In genomic region chr9:97696025-97696822, GRCh38 we compare ENCODE assay signal across 8 cellular contexts. TPM values are rescaled to one million over a fixed set of nuclear protein-coding genes. Genes with fewer than 3 reads are reported as not detected.
A peak's percentile ranks its signal among the peaks of the same experiment; 100 is the strongest.
DNase-seq lines count a peak whose midpoint lies in the region; ATAC-seq and TF ChIP-seq lines count a peak whose summit lies in the region.

No MANE protein-coding gene starts in this region.

- no peaks in the 10 kb centered on the region for H3K79me1 ChIP-seq in H9 (ENCODE audit: insufficient read depth, low read depth, low read length, poor library complexity, severe bottlenecking)

- no peak overlapping the region for H3K18ac ChIP-seq in H9 (ENCODE audit: insufficient read length, low read depth, low read length)

- peaks cover 11% of the 10 kb centered on the region for H3K36me3 Mint-ChIP-seq in CD4-positive, CD25-positive, alpha-beta regulatory T cell
- H3K36me3 Mint-ChIP-seq in H9 (ENCODE audit: insufficient read depth in 1 of 3, low read depth in 3 of 3) (peaks cover 0 to 4% (median 0%) of the 10 kb centered on the region in 3 experiments; a peak in 2 of 7 replicates), progenitor cell of endocrine pancreas (ENCODE audit: insufficient read depth) (peaks cover 2% of the 10 kb centered on the region)

- H2BK120ac ChIP-seq in H9 (ENCODE audit: low read depth, low read length, poor library complexity, severe bottlenecking): no peak overlapping the region

- no peaks in the 10 kb centered on the region for H4K20me1 ChIP-seq in H9 (ENCODE audit: control insufficient read depth, insufficient read depth, insufficient read length)
- no peaks in the 10 kb centered on the region for H4K20me1 ChIP-seq in SU-DHL-6 (ENCODE audit: low read depth, low read length)

- peak overlapping the region; percentile 58 for H3K9ac ChIP-seq in H9 (ENCODE audit: extremely low read depth, insufficient read length, low read length)
- H3K9ac ChIP-seq in SU-DHL-6 (ENCODE audit: low read length): peak overlapping the region; percentile 80

- peaks cover 5% of the 10 kb centered on the region for H3K27me3 Mint-ChIP-seq in CD4-positive, CD25-positive, alpha-beta regulatory T cell
- H3K27me3 Mint-ChIP-seq in H9 (ENCODE audit: low read depth) (peaks cover 32% of the 10 kb centered on the region), progenitor cell of endocrine pancreas (no peaks in the 10 kb centered on the region)

- H4K91ac ChIP-seq in H9 (ENCODE audit: insufficient read length, low read depth, low read length): no peak overlapping the region

- TF ChIP-seq CTCF in H9 (conservative IDR thresholded peaks at IDR 0.05) (no peak), SU-DHL-6 (IDR thresholded peaks at IDR 0.05; ENCODE audit: insufficient read depth, low read length, poor library complexity, severe bottlenecking) (no peak), progenitor cell of endocrine pancreas (IDR thresholded peaks at IDR 0.05; ENCODE audit: unreplicated experiment) (no peak)

- POLR2A ChIA-PET in HEK293T (lab: Yijun Ruan, JAX): interaction anchor here (0.8 to 2.9 kb wide), 8 partner anchors 10 to 226 kb away, joined by 3 to 14 read pairs (median 4); partner anchors contain the start of genes NCBP1, TRMO and TSTD2

- no peak overlapping the region for H2AFZ ChIP-seq in H9 (ENCODE audit: low read length)
- peak overlapping the region; percentile 94 for H2AFZ ChIP-seq in SU-DHL-6 (ENCODE audit: low read depth, low read length, severe bottlenecking)

- H3K4me1 ChIP-seq in CD4-positive, CD25-positive, alpha-beta regulatory T cell (ENCODE audit: control insufficient read depth, insufficient read depth, low read length, poor library complexity, severe bottlenecking): peaks cover 39% of the 10 kb centered on the region
- H3K4me1 ChIP-seq in H9 (ENCODE audit: insufficient read depth, low read length): no peaks in the 10 kb centered on the region

- H3K4me3 ChIP-seq in CD4-positive, CD25-positive, alpha-beta regulatory T cell (ENCODE audit: low read depth, low read length): peak overlapping the region; percentile 97
- H3K4me3 ChIP-seq in SU-DHL-6 (ENCODE audit: insufficient read depth, low read length, poor library complexity, severe bottlenecking): peak overlapping the region; percentile 79

- ATAC-seq in CD4-positive, CD25-positive, alpha-beta regulatory T cell (ENCODE audit: low read depth in 2 of 2): no peak
- ATAC-seq in GM21717 (IDR thresholded peaks at IDR 0.05; ENCODE audit: unreplicated experiment): no peak

- no peak overlapping the region for H2BK5ac ChIP-seq in H9 (ENCODE audit: insufficient read length, low read length)

- H3K23ac ChIP-seq in H9 (ENCODE audit: insufficient read length, low read depth, low read length): no peak overlapping the region

- no peak overlapping the region for H4K8ac ChIP-seq in H9 (replicated peaks; ENCODE audit: insufficient read length, low read depth, low read length)

- H3K79me2 ChIP-seq in H9 (ENCODE audit: insufficient read depth, low read length) (no peaks in the 10 kb centered on the region), SU-DHL-6 (ENCODE audit: insufficient read depth, low read length) (peaks cover 37% of the 10 kb centered on the region)

- no peak overlapping the region for H3K4ac ChIP-seq in H9 (ENCODE audit: low read depth, low read length)

- peaks cover 43 to 55% (median 46%) of the 10 kb centered on the region in 4 donors for H3K4me1 Mint-ChIP-seq in CD4-positive, CD25-positive, alpha-beta regulatory T cell
- H3K4me1 Mint-ChIP-seq in H9 (peaks cover 16 to 20% of the 10 kb centered on the region in 2 experiments), progenitor cell of endocrine pancreas (ENCODE audit: low read depth) (peaks cover 32% of the 10 kb centered on the region)

- no peak overlapping the region for H2BK12ac ChIP-seq in H9 (ENCODE audit: insufficient read length, low read depth, low read length)

- WGBS in H9 (ENCODE audit: extremely low coverage, insufficient read length, low lambda C conversion rate): no CpG with 5 or more reads among the region's 11 CpGs

- H2AK5ac ChIP-seq in H9 (ENCODE audit: insufficient read length, low read length): no peak overlapping the region

- H3K23me2 ChIP-seq in H9 (ENCODE audit: insufficient read length, low read depth, low read length, poor library complexity, severe bottlenecking): peaks cover 5% of the 10 kb centered on the region

- H3K4me2 ChIP-seq in H9 (ENCODE audit: insufficient read depth, insufficient read length, low read length) (peak overlapping the region; percentile 96), SU-DHL-6 (ENCODE audit: low read depth, low read length, poor library complexity, severe bottlenecking) (peak overlapping the region; percentile 73)

- H3K27ac ChIP-seq in CD4-positive, CD25-positive, alpha-beta regulatory T cell (ENCODE audit: insufficient read depth, low read length, poor library complexity, severe bottlenecking): peak overlapping the region; percentile 82
- H3K27ac ChIP-seq in H9 (ENCODE audit: insufficient read length, low read depth, low read length) (no peak overlapping the region), SU-DHL-6 (ENCODE audit: low read depth, low read length) (peak overlapping the region; percentile 65)

- peaks cover 3% of the 10 kb centered on the region for H3K36me3 ChIP-seq in CD4-positive, CD25-positive, alpha-beta regulatory T cell (ENCODE audit: control insufficient read depth, insufficient read depth, low read length)
- no peaks in the 10 kb centered on the region for H3K36me3 ChIP-seq in SU-DHL-6 (ENCODE audit: low read length)

- peak in 2 of 3 donors; percentile 8 to 39 for DNase-seq in CD4-positive, CD25-positive, alpha-beta regulatory T cell
- DNase-seq in H9 (no peak), fibroblast of peridontal ligament (ENCODE audit: extremely low read depth) (peak; percentile 52), progenitor cell of endocrine pancreas (ENCODE audit: low spot score, unreplicated experiment) (no peak), HEK293T (ENCODE audit: extremely low spot score) (no peak), H4 (ENCODE audit: low spot score) (no peak)

- H3K9me3 ChIP-seq in CD4-positive, CD25-positive, alpha-beta regulatory T cell (ENCODE audit: control insufficient read depth in 2 of 2, low read length in 2 of 2): no peaks in the 10 kb centered on the region
- no peaks in the 10 kb centered on the region for H3K9me3 ChIP-seq in H9 (ENCODE audit: control insufficient read depth, low read depth, low read length)
- H3K9me3 ChIP-seq in SU-DHL-6 (ENCODE audit: insufficient read depth, low read length): no peaks in the 10 kb centered on the region

- no peak overlapping the region for H2BK15ac ChIP-seq in H9 (ENCODE audit: low read depth, low read length)

- CTCF ChIA-PET in HEK293T (lab: Yijun Ruan, JAX): interaction anchor here (0.7 kb wide), 1 partner anchor 10 kb away, joined by 3 read pairs; no protein-coding TSS in a partner anchor

- H3K56ac ChIP-seq in H9 (ENCODE audit: insufficient read length, low read depth, low read length): no peak overlapping the region

- no peaks in the 10 kb centered on the region for H3F3A ChIP-seq in SU-DHL-6 (ENCODE audit: insufficient read depth)

- no peak overlapping the region for H4K5ac ChIP-seq in H9 (ENCODE audit: insufficient read length, low read depth, low read length)

- H3K9me2 ChIP-seq in SU-DHL-6 (replicated peaks; ENCODE audit: insufficient read depth, low read length): no peaks in the 10 kb centered on the region

- peaks cover 2% of the 10 kb centered on the region for H3K27me3 ChIP-seq in CD4-positive, CD25-positive, alpha-beta regulatory T cell (ENCODE audit: control insufficient read depth, insufficient read depth, low read length)
- H3K27me3 ChIP-seq in H9 (ENCODE audit: insufficient read depth, low read length) (no peaks in the 10 kb centered on the region; the same call in 1 of the 2 replicates), SU-DHL-6 (ENCODE audit: low read length) (no peaks in the 10 kb centered on the region)

- H2BK20ac ChIP-seq in H9 (ENCODE audit: low read depth, low read length, poor library complexity, severe bottlenecking): no peak overlapping the region

- peak overlapping the region; percentile 87 to 94 (median 90) for H3K4me3 Mint-ChIP-seq in CD4-positive, CD25-positive, alpha-beta regulatory T cell
- peak overlapping the region; percentile 81 to 84 for H3K4me3 Mint-ChIP-seq in H9
- H3K4me3 Mint-ChIP-seq in progenitor cell of endocrine pancreas (ENCODE audit: low read depth): peak overlapping the region; percentile 85

- no peak overlapping the region; the same call in 1 of the 2 replicates for H3K14ac ChIP-seq in H9 (ENCODE audit: insufficient read depth, low read length)

- peak overlapping the region; percentile 91 to 97 (median 95) for H3K27ac Mint-ChIP-seq in CD4-positive, CD25-positive, alpha-beta regulatory T cell
- H3K27ac Mint-ChIP-seq in H9: no peak overlapping the region
- H3K27ac Mint-ChIP-seq in progenitor cell of endocrine pancreas: peak overlapping the region; percentile 90

- H3T11ph ChIP-seq in H9 (ENCODE audit: low read length): no peak overlapping the region

- H3K9me3 Mint-ChIP-seq in CD4-positive, CD25-positive, alpha-beta regulatory T cell: peaks cover 0 to 2% (median 0%) of the 10 kb centered on the region in 7 donors
- no peaks in the 10 kb centered on the region for H3K9me3 Mint-ChIP-seq in H9
- no peaks in the 10 kb centered on the region for H3K9me3 Mint-ChIP-seq in progenitor cell of endocrine pancreas (ENCODE audit: low read depth)

TF ChIP-seq in HEK293T, 16 proteins besides CTCF, POLR2A, EP300 and RAD21 (continues in another document):
- TF ChIP-seq ELF4 (IDR thresholded peaks at IDR 0.05) (no peak), FOXA1 (IDR thresholded peaks at IDR 0.05) (no peak), FOXK2 (IDR thresholded peaks at IDR 0.05) (no peak), L3MBTL2 (conservative IDR thresholded peaks at IDR 0.05) (no peak), PKNOX1 (IDR thresholded peaks at IDR 0.05) (no peak), BHLHE40 (IDR thresholded peaks at IDR 0.05; ENCODE audit: borderline replicate concordance) (no peak), SUZ12 (IDR thresholded peaks at IDR 0.05) (no peak), ARNT (IDR thresholded peaks at IDR 0.05) (no peak), CTBP1 (IDR thresholded peaks at IDR 0.05; ENCODE audit: borderline replicate concordance) (no peak), TARDBP (IDR thresholded peaks at IDR 0.05) (no peak)

RNA-seq across cellular contexts. Expression of gene XPA, which starts 0.9 kb away (rescaled TPM):
- total RNA-seq in CD4-positive, CD25-positive, alpha-beta regulatory T cell: 22.2 TPM
- 10 to 100 TPM; 21.8 to 28.9 (median 25.8) TPM for polyA plus RNA-seq in CD4-positive, CD25-positive, alpha-beta regulatory T cell
- 6.1 and 6.6 TPM in 2 replicates for total RNA-seq in H9 (2021)
- total RNA-seq in progenitor cell of endocrine pancreas: 15.0 and 16.4 TPM in 2 replicates
- total RNA-seq in H4 (2014; rRNA removed; shearing (Covaris generic)): 2.7 and 5.9 TPM in 2 replicates

Comparison
In these comparisons a context has a peak if more than half of its experiments do, and no peak if none do; other contexts are left out.
1. DNase-seq: peak in CD4-positive, CD25-positive, alpha-beta regulatory T cell (2 of 3) and fibroblast of peridontal ligament (single experiment); none in H9 (single experiment), progenitor cell of endocrine pancreas (single experiment), HEK293T (single experiment) and H4 (single experiment).
2. H3K27ac Mint-ChIP-seq: peak in CD4-positive, CD25-positive, alpha-beta regulatory T cell (3 of 3) and progenitor cell of endocrine pancreas (single experiment); none in H9 (0 of 3).
3. Peak in every context shown above with its lines, with median percentiles within 50 percentile points of each other: H3K4me3 Mint-ChIP-seq.